In the genomic region with DNA sequence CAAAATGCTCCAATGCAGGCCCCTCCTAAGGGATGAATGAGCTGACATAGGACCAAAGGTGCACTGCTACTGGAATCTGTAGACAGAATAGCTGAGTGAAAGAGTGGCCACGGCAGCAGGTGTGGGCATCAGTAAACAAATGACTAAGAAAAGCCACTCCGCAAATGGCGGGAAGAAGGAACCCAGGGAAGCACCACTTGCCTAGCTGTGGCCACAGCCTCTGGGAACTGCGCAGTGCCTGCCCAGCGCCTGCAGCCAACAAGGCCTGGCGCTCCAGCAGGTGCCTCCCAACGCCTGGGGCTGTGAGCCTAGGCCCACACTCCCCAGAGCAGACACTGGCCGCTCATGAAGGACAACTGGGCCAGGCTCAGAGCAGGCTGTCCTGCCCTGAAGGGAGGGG, we compare ENCODE assay signal across 16 cellular contexts.
"Had no signal": no experiment of that assay in that cellular context is flagged by ENCODE, and none has a peak within 500 bp of the region (broad histone marks: within the 10 kb centered on the region; RNA-seq: fewer than 3 reads in every experiment).

No MANE protein-coding gene starts in this region.

- DNase-seq: activated CD4-positive, alpha-beta memory T cell treated with anti-CD3 and anti-CD28 coated beads for 36 hours; activated CD4-positive, CD25-positive, alpha-beta regulatory T cell treated with anti-CD3 and anti-CD28 coated beads, Interleukin-2, amount 50 U/mL, for 72 hours; activated gamma-delta T cell; activated T-cell treated with anti-CD3 and anti-CD28 coated beads, Interleukin-2, amount 50 U/mL, for 48 hours; esophagus squamous epithelium; foreskin fibroblast; immature natural killer cell; midbrain; naive B cell; substantia nigra; T-helper 2 cell; transverse colon had no signal

- H3K27me3 ChIP-seq: esophagus squamous epithelium, transverse colon had no signal

- H3K9me3 ChIP-seq: esophagus squamous epithelium, transverse colon had no signal

- H3K36me3 ChIP-seq: transverse colon had no signal

- H3K9me3 Mint-ChIP-seq: activated CD4-positive, alpha-beta memory T cell treated with anti-CD3 and anti-CD28 coated beads for 36 hours; immature natural killer cell; naive B cell; stimulated activated memory B cell treated with anti-CD40 and anti-IgM and Interleukin-4, amounts not matched to agents 10 μg/mL and 1 μg/mL and 100 μg/mL, for 72 hours had no signal

- H3K4me1 ChIP-seq: transverse colon had no signal

- H3K4me1 Mint-ChIP-seq: immature natural killer cell; naive B cell; stimulated activated memory B cell treated with anti-CD40 and anti-IgM and Interleukin-4, amounts not matched to agents 10 μg/mL and 1 μg/mL and 100 μg/mL, for 72 hours had no signal

- H3K36me3 Mint-ChIP-seq: activated naive CD8-positive, alpha-beta T cell; immature natural killer cell; naive B cell had no signal

- H3K4me2 ChIP-seq: smooth muscle cell had no signal

- H3K27ac ChIP-seq: esophagus squamous epithelium, transverse colon had no signal

- ATAC-seq: stimulated activated memory B cell treated with anti-CD40 and anti-IgM and Interleukin-4, amounts not matched to agents 10 μg/mL and 1 μg/mL and 100 μg/mL, for 72 hours had no signal

- H3K27me3 Mint-ChIP-seq: activated CD4-positive, alpha-beta memory T cell treated with anti-CD3 and anti-CD28 coated beads for 36 hours; activated naive CD8-positive, alpha-beta T cell; naive B cell; stimulated activated memory B cell treated with anti-CD40 and anti-IgM and Interleukin-4, amounts not matched to agents 10 μg/mL and 1 μg/mL and 100 μg/mL, for 72 hours had no signal

- H3K4me3 Mint-ChIP-seq: activated CD4-positive, alpha-beta memory T cell treated with anti-CD3 and anti-CD28 coated beads for 36 hours; activated naive CD8-positive, alpha-beta T cell; immature natural killer cell; naive B cell; stimulated activated memory B cell treated with anti-CD40 and anti-IgM and Interleukin-4, amounts not matched to agents 10 μg/mL and 1 μg/mL and 100 μg/mL, for 72 hours had no signal

- H3K27ac Mint-ChIP-seq: activated CD4-positive, alpha-beta memory T cell treated with anti-CD3 and anti-CD28 coated beads for 36 hours; activated naive CD8-positive, alpha-beta T cell; stimulated activated memory B cell treated with anti-CD40 and anti-IgM and Interleukin-4, amounts not matched to agents 10 μg/mL and 1 μg/mL and 100 μg/mL, for 72 hours had no signal

- H3K4me3 ChIP-seq: esophagus squamous epithelium, lung, smooth muscle cell, transverse colon had no signal
